Comparison of ENCODE assay signal across 1 cellular context in the genomic region with DNA sequence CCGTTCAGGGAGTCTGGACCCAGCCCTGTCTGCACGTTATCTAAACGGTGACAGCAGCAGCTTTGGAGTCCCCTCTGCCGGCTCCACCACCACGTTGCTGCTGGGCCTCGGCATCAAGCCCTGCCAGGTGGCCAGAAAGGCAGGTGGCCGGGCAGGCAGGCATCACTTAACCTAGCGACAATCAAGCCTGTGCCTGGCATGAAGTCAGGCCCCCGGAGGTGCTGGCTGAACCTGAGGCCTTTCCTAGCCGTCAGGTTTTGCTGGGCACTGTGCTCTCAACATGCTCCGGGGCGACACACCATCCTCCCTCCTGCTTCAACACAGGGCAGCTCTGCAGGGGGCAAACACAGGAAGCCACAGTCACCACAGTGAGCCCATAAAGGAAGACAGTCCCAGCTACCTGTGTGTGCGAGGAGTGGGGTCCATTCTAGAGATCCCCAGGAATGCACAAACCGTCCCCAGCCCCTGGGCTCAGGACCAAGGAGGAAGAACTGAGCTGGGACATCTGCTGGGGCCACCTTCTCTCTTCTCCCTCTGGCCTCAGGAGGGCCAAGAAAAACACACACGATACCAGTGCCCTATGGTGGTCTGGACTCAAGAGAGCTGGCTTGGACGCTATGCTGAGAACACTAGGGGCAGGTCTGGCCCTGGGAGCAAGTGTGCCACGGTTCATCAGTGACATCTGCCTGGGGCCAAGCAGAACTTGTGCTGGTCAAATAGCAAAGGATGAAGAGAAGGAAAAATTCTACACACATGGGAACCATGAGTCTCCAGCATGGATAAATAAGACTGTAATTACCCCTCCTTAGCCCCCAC.
TF ChIP-seq lines count a peak whose summit lies in the region.

No MANE protein-coding gene starts in this region.

TF ChIP-seq in HepG2, 621 proteins besides CTCF, POLR2A, EP300 and RAD21:
- TF ChIP-seq FLYWCH1 (CRISPR knock-in tag; IDR thresholded peaks at IDR 0.05) = no peak
- TF ChIP-seq, protein P1, sequence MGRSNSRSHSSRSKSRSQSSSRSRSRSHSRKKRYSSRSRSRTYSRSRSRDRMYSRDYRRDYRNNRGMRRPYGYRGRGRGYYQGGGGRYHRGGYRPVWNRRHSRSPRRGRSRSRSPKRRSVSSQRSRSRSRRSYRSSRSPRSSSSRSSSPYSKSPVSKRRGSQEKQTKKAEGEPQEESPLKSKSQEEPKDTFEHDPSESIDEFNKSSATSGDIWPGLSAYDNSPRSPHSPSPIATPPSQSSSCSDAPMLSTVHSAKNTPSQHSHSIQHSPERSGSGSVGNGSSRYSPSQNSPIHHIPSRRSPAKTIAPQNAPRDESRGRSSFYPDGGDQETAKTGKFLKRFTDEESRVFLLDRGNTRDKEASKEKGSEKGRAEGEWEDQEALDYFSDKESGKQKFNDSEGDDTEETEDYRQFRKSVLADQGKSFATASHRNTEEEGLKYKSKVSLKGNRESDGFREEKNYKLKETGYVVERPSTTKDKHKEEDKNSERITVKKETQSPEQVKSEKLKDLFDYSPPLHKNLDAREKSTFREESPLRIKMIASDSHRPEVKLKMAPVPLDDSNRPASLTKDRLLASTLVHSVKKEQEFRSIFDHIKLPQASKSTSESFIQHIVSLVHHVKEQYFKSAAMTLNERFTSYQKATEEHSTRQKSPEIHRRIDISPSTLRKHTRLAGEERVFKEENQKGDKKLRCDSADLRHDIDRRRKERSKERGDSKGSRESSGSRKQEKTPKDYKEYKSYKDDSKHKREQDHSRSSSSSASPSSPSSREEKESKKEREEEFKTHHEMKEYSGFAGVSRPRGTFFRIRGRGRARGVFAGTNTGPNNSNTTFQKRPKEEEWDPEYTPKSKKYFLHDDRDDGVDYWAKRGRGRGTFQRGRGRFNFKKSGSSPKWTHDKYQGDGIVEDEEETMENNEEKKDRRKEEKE (IDR thresholded peaks at IDR 0.05) = no peak
- TF ChIP-seq, protein P2, sequence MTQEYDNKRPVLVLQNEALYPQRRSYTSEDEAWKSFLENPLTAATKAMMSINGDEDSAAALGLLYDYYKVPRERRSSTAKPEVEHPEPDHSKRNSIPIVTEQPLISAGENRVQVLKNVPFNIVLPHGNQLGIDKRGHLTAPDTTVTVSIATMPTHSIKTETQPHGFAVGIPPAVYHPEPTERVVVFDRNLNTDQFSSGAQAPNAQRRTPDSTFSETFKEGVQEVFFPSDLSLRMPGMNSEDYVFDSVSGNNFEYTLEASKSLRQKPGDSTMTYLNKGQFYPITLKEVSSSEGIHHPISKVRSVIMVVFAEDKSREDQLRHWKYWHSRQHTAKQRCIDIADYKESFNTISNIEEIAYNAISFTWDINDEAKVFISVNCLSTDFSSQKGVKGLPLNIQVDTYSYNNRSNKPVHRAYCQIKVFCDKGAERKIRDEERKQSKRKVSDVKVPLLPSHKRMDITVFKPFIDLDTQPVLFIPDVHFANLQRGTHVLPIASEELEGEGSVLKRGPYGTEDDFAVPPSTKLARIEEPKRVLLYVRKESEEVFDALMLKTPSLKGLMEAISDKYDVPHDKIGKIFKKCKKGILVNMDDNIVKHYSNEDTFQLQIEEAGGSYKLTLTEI (CRISPR knock-in tag; conservative IDR thresholded peaks at IDR 0.05) = no peak
